1 cellular context compared by ENCODE assay signal in the genomic region with DNA sequence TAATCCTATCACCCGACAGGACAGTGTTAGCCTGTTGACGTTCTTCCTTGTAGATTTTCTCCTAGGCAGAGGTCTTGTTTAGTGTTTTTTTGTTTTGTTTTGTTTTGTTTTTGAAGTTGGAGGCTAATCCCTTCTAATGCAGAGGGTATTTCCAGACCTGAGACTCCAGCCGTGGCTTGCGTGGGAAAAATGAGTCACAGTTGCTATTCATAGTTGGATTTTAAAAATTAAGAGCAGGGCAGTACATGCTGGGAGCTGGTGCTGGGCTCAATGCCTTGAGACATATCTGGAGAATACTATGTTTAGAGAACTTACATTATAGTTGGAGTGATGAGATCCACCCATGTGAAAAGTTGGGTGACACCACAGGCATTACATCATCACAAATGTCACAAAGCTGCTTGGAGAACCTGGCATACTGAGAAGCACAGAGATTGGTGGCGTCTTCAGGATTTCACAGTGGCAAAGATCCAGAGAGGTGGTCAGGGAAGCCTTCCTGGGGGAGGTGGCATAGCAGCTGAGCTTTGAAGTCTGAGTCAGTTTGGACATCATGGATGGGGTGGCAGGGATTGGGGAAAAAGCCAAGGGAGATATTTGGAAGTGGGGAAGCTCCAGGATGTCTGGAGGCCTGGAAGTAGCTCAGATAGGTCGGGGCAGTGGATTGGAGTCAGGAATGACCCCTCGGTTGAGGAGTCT.
TF ChIP-seq lines count a peak whose summit lies in the region.

No MANE protein-coding gene starts in this region.

TF ChIP-seq in K562, 482 proteins besides CTCF, POLR2A, EP300 and RAD21 (continued from another document):
- TF ChIP-seq, protein P1, sequence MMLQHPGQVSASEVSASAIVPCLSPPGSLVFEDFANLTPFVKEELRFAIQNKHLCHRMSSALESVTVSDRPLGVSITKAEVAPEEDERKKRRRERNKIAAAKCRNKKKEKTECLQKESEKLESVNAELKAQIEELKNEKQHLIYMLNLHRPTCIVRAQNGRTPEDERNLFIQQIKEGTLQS (IDR thresholded peaks at IDR 0.05) = peak; percentile 41; the same call in 1 of the 2 replicates
- TF ChIP-seq, protein P1 (CRISPR knock-in tag; conservative IDR thresholded peaks at IDR 0.05) = no peak
TF ChIP-seq in K562: peak in this region for 2.
